In genomic region chr12:79983492-79983891, GRCh38 we compare ENCODE assay signal across 11 cellular contexts. TPM values are rescaled to one million over a fixed set of nuclear protein-coding genes. Genes with fewer than 3 reads are reported as not detected.
DNase-seq lines count a peak whose midpoint lies in the region; ATAC-seq and TF ChIP-seq lines count a peak whose summit lies in the region.
"Had no signal": no experiment of that assay in that cellular context is flagged by ENCODE, and none has a peak within 500 bp of the region (broad histone marks: within the 10 kb centered on the region; RNA-seq: fewer than 3 reads in every experiment).

No MANE protein-coding gene starts in this region.

- no peaks in the 10 kb centered on the region for H3K79me2 ChIP-seq in HCT116 (ENCODE audit: insufficient read depth, low read length)

- H2AFZ ChIP-seq in HCT116 (ENCODE audit: low read depth, low read length, poor library complexity, severe bottlenecking) = no peak overlapping the region

- no peak for TF ChIP-seq RAD21 in HCT116 (IDR thresholded peaks at IDR 0.05; ENCODE audit: low read depth)

- POLR2A ChIA-PET in HCT116 (lab: Charles Lee) = no interaction called here

- intact Hi-C loops in HCT116 (cut with micrococcal nuclease) = no loop called here

- H3K27ac ChIP-seq in HCT116 (ENCODE audit: low read depth, low read length) = no peak overlapping the region

- ATAC-seq in HCT116 (peak; percentile 22; the same call in 1 of the 2 replicates), HG02981 (IDR thresholded peaks at IDR 0.05; ENCODE audit: unreplicated experiment) (no peak)
- ATAC-seq: activated CD4-positive, alpha-beta T cell treated with anti-CD3 and anti-CD28 coated beads for 36 hours had no signal

- H3K4me2 ChIP-seq in HCT116 (ENCODE audit: low read length) = no peak overlapping the region

- TF ChIP-seq POLR2A in HCT116 (IDR thresholded peaks at IDR 0.05; ENCODE audit: borderline replicate concordance, extremely low read depth, insufficient read depth, insufficient read length) = no peak

- peaks cover 6% of the 10 kb centered on the region for H3K4me1 Mint-ChIP-seq in type B pancreatic cell (ENCODE audit: unreplicated experiment)
- H3K4me1 Mint-ChIP-seq: activated CD4-positive, alpha-beta T cell treated with anti-CD3 and anti-CD28 coated beads for 36 hours had no signal

- H3K9me3 ChIP-seq in HCT116 (ENCODE audit: control insufficient read depth in 1 of 2, insufficient read depth in 1 of 2, low read depth in 1 of 2, low read length in 2 of 2) = no peaks in the 10 kb centered on the region
- no peaks in the 10 kb centered on the region for H3K9me3 ChIP-seq in adipocyte (ENCODE audit: control insufficient read depth, low read length)
- H3K9me3 ChIP-seq: HAP-1 had no signal

- RAD21 ChIA-PET in HCT116 (lab: Charles Lee; ENCODE audit: low non-redundant PET in 1 of 2, low total read pairs in 2 of 2, uncharacterized antibody in 2 of 2, unreplicated experiment in 2 of 2) = no interaction called here

- in situ Hi-C loops in ACHN (cut with HindIII; ENCODE audit: low pct_ligation_motif_present, low pct_unique_long_range_greater_than_20kb, low sequenced_read_pairs) = no loop called here

- H3K27me3 Mint-ChIP-seq in type B pancreatic cell = peaks cover 5% of the 10 kb centered on the region

- BruUV-seq in HCT116 (replicated peaks; lab: Mats Ljungman, UMichigan) = no TSS peak

- no peaks in the 10 kb centered on the region for H3K9me2 ChIP-seq in HCT116 (ENCODE audit: insufficient read depth)

- H3K27me3 ChIP-seq in HCT116 (ENCODE audit: insufficient read depth, low read length) (no peaks in the 10 kb centered on the region), adipocyte (replicated peaks; ENCODE audit: control insufficient read depth, insufficient read depth, low read length) (no peaks in the 10 kb centered on the region)

- H3K27ac Mint-ChIP-seq in type B pancreatic cell = no peak overlapping the region
- H3K27ac Mint-ChIP-seq: activated CD4-positive, alpha-beta T cell treated with anti-CD3 and anti-CD28 coated beads for 36 hours; CD4-positive, alpha-beta T cell had no signal

- H3K36me3 ChIP-seq in HCT116 (ENCODE audit: control insufficient read depth in 1 of 2, insufficient read depth in 2 of 2, low read length in 2 of 2) = no peaks in the 10 kb centered on the region
- H3K36me3 ChIP-seq in adipocyte (ENCODE audit: control insufficient read depth, insufficient read depth, low read length, severe bottlenecking) = no peaks in the 10 kb centered on the region
- H3K36me3 ChIP-seq: HAP-1 had no signal

- no peaks in the 10 kb centered on the region for H3K36me3 Mint-ChIP-seq in type B pancreatic cell

- no peak overlapping the region for H3K9ac ChIP-seq in HCT116 (ENCODE audit: low read length)
- peak overlapping the region; percentile 57 for H3K9ac ChIP-seq in adipocyte (ENCODE audit: low read length)

- TF ChIP-seq CTCF in HCT116 (IDR thresholded peaks at IDR 0.05 in 2 of 3, conservative IDR thresholded peaks at IDR 0.05 in 1 of 3; ENCODE audit: borderline replicate concordance in 1 of 3, insufficient read depth in 1 of 3, low read depth in 2 of 3, low read length in 2 of 3) (no peak), type B pancreatic cell (conservative IDR thresholded peaks at IDR 0.05) (no peak)

- H3K4me3 ChIP-seq in HCT116 (replicated peaks in 1 of 2; ENCODE audit: low read depth in 1 of 2, low read length in 2 of 2) (no peak overlapping the region), adipocyte (ENCODE audit: low read length) (peak overlapping the region; percentile 42)
- H3K4me3 ChIP-seq: HAP-1 had no signal

- H3K9me3 Mint-ChIP-seq in type B pancreatic cell = no peaks in the 10 kb centered on the region
- H3K9me3 Mint-ChIP-seq: CD4-positive, alpha-beta T cell had no signal

- DNase-seq in ACHN (peak; percentile 4), HCT116 (ENCODE audit: low read depth, low spot score) (no peak), adipocyte (ENCODE audit: low read depth) (peak; percentile 70), iris pigment epithelial cell (ENCODE audit: low read depth) (peak; percentile 64), foreskin melanocyte (no peak), ureter (ENCODE audit: low spot score) (no peak), type B pancreatic cell (ENCODE audit: extremely low spot score, unreplicated experiment) (no peak)
- DNase-seq: activated CD4-positive, alpha-beta T cell treated with anti-CD3 and anti-CD28 coated beads for 36 hours; CD4-positive, alpha-beta T cell had no signal

- H3K4me1 ChIP-seq in HCT116 (ENCODE audit: control insufficient read depth in 1 of 2, insufficient read depth in 2 of 2, low read length in 2 of 2) = 0 out of 4 replicates have a peak, but pooled peaks cover 0 to 5% of the 10 kb centered on the region in 2 experiments
- H3K4me1 ChIP-seq in adipocyte (ENCODE audit: control insufficient read depth, insufficient read depth, low read length) = peaks cover 44% of the 10 kb centered on the region
- H3K4me1 ChIP-seq: HAP-1 had no signal

- no peaks in the 10 kb centered on the region for H4K20me1 ChIP-seq in HCT116 (ENCODE audit: insufficient read depth)

- no peak overlapping the region for H3K4me3 Mint-ChIP-seq in type B pancreatic cell
- H3K4me3 Mint-ChIP-seq: activated CD4-positive, alpha-beta T cell treated with anti-CD3 and anti-CD28 coated beads for 36 hours; CD4-positive, alpha-beta T cell had no signal

- CTCF ChIA-PET in HCT116 (lab: Charles Lee) = no interaction called here

TF ChIP-seq in HCT116, 20 proteins besides CTCF, POLR2A, EP300 and RAD21:
- TF ChIP-seq SRF (IDR thresholded peaks at IDR 0.05; ENCODE audit: low read depth) (no peak), SP1 (IDR thresholded peaks at IDR 0.05; ENCODE audit: low read depth) (no peak), ZFX (IDR thresholded peaks at IDR 0.05) (no peak), EGR1 (IDR thresholded peaks at IDR 0.05; ENCODE audit: low read depth) (no peak), FOSL1 (IDR thresholded peaks at IDR 0.05; ENCODE audit: low read depth) (no peak), TCF7L2 (IDR thresholded peaks at IDR 0.05; ENCODE audit: borderline replicate concordance, extremely low read depth, insufficient read depth, insufficient read length) (no peak), SIN3A (IDR thresholded peaks at IDR 0.05; ENCODE audit: low read depth) (no peak), CBX3 (IDR thresholded peaks at IDR 0.05; ENCODE audit: low read depth) (no peak), EZH2phosphoT487 (IDR thresholded peaks at IDR 0.05; ENCODE audit: borderline replicate concordance) (no peak), CEBPB (IDR thresholded peaks at IDR 0.05; ENCODE audit: low read depth) (no peak), JUND (IDR thresholded peaks at IDR 0.05) (no peak), ZNF274 (IDR thresholded peaks at IDR 0.05; ENCODE audit: low read depth, low read length) (no peak), ELF1 (IDR thresholded peaks at IDR 0.05; ENCODE audit: borderline replicate concordance, low read depth) (no peak)
- TF ChIP-seq, protein P1, sequence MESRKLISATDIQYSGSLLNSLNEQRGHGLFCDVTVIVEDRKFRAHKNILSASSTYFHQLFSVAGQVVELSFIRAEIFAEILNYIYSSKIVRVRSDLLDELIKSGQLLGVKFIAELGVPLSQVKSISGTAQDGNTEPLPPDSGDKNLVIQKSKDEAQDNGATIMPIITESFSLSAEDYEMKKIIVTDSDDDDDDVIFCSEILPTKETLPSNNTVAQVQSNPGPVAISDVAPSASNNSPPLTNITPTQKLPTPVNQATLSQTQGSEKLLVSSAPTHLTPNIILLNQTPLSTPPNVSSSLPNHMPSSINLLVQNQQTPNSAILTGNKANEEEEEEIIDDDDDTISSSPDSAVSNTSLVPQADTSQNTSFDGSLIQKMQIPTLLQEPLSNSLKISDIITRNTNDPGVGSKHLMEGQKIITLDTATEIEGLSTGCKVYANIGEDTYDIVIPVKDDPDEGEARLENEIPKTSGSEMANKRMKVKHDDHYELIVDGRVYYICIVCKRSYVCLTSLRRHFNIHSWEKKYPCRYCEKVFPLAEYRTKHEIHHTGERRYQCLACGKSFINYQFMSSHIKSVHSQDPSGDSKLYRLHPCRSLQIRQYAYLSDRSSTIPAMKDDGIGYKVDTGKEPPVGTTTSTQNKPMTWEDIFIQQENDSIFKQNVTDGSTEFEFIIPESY (IDR thresholded peaks at IDR 0.05; ENCODE audit: extremely low read depth, insufficient replicate concordance, low read length) = no peak
- TF ChIP-seq, protein P2, sequence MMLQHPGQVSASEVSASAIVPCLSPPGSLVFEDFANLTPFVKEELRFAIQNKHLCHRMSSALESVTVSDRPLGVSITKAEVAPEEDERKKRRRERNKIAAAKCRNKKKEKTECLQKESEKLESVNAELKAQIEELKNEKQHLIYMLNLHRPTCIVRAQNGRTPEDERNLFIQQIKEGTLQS (IDR thresholded peaks at IDR 0.05) = no peak
- TF ChIP-seq, protein P3, sequence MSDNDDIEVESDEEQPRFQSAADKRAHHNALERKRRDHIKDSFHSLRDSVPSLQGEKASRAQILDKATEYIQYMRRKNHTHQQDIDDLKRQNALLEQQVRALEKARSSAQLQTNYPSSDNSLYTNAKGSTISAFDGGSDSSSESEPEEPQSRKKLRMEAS (IDR thresholded peaks at IDR 0.05) = no peak

RNA-seq across cellular contexts. Expression of gene PPP1R12A, which starts 48.6 kb away (rescaled TPM):
- total RNA-seq in HCT116 (2021; ENCODE audit: unreplicated experiment) (52.0 TPM), ureter (289 TPM), type B pancreatic cell (ENCODE audit: low replicate concordance) (67.0 and 78.2 TPM in 2 replicates)
- polyA plus RNA-seq in HCT116 (2012) = 30.4 and 32.1 TPM in 2 replicates

Comparison
In these comparisons a context has a peak if more than half of its experiments do, and no peak if none do; other contexts are left out.
1. DNase-seq: peak in ACHN (single experiment), adipocyte (single experiment) and iris pigment epithelial cell (single experiment); none in HCT116 (single experiment), foreskin melanocyte (single experiment), ureter (single experiment) and type B pancreatic cell (single experiment).